Comparison of ENCODE assay signal across 11 cellular contexts in the genomic region with DNA sequence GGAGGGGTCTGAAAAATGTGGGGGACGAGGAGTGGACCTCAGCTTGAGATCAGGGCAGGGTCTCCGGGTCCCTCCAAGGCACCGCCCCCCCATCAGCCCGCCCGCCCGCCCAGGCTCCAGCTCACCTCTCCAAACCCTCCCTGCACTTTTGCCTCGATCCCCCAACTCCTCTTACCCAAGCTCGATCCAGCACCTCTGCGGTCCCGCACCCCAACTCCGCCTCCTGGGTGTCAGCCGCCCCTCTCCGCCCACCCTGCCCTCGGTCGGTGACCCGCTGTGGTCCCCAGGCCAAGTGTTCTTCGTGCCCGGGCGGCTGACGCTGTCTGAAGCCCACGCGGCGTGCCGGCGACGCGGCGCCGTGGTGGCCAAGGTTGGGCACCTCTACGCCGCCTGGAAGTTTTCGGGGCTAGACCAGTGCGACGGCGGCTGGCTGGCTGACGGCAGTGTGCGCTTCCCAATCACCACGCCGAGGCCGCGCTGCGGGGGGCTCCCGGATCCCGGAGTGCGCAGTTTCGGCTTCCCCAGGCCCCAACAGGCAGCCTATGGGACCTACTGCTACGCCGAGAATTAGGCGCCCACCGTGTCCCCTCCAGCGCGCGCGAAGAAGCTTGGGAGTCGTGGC. TPM values are rescaled to one million over a fixed set of nuclear protein-coding genes. Genes with fewer than 3 reads are reported as not detected.
DNase-seq lines count a peak whose midpoint lies in the region; ATAC-seq and TF ChIP-seq lines count a peak whose summit lies in the region.
"Had no signal": no experiment of that assay in that cellular context is flagged by ENCODE, and none has a peak within 500 bp of the region (broad histone marks: within the 10 kb centered on the region; RNA-seq: fewer than 3 reads in every experiment).

No MANE protein-coding gene starts in this region.

- CTCF ChIA-PET in CD4-positive, alpha-beta T cell (lab: Charles Lee) = interaction anchor here (0.7 to 2.4 kb wide), 11 partner anchors 11 to 101 kb away, joined by 3 to 11 read pairs (median 5); a partner anchor contains a TSS

- no peaks in the 10 kb centered on the region for H3K9me3 Mint-ChIP-seq in CD4-positive, alpha-beta T cell

- H3K4me3 ChIP-seq in MM.1S (ENCODE audit: low read length) (peak overlapping the region; percentile 47), neuron (ENCODE audit: low read length) (peak overlapping the region; percentile 33), body of pancreas (no peak overlapping the region)

- H3K27me3 ChIP-seq in CD4-positive, alpha-beta T cell (ENCODE audit: control insufficient read depth, insufficient read depth, low read length) = peaks cover 55% of the 10 kb centered on the region
- H3K27me3 ChIP-seq in MM.1S (replicated peaks; ENCODE audit: insufficient read depth, low read length) = peaks cover 76% of the 10 kb centered on the region
- H3K27me3 ChIP-seq in neuron (ENCODE audit: insufficient read depth, low read length) = peaks cover 52% of the 10 kb centered on the region
- peaks cover 0 to 23% of the 10 kb centered on the region in 2 donors for H3K27me3 ChIP-seq in body of pancreas

- no peak for DNase-seq in CD4-positive, alpha-beta T cell
- DNase-seq in MM.1S = no peak
- DNase-seq in DMS114 treated with DMSO at 0.1 percent for 48 hours (lab: John Stamatoyannopoulos, UW; ENCODE audit: unreplicated experiment) = no peak
- DNase-seq in activated CD4-positive, CD25-positive, alpha-beta regulatory T cell treated with anti-CD3 and anti-CD28 coated beads, Interleukin-2, amount 50 U/mL, for 72 hours = no peak
- DNase-seq in body of pancreas = no peak

- H3K4me1 ChIP-seq in MM.1S (ENCODE audit: low read length) (peaks cover 14% of the 10 kb centered on the region), neuron (ENCODE audit: insufficient read depth, low read length) (peaks cover 9% of the 10 kb centered on the region), body of pancreas (peaks cover 28% of the 10 kb centered on the region)

- 0 to 1% methylated on average over 4 to 49 of the region's 55 CpGs for WGBS in body of pancreas, 2 donors

- POLR2A ChIA-PET in CD4-positive, alpha-beta T cell (lab: Charles Lee) = interaction anchor here (0.7 to 1.4 kb wide), 8 partner anchors 32 to 168 kb away, joined by 3 to 5 read pairs (median 4); a partner anchor contains a TSS

- no peak overlapping the region for H3K9ac ChIP-seq in MM.1S (ENCODE audit: low read length)

- H2AFZ ChIP-seq in MM.1S (ENCODE audit: low read length) = no peak overlapping the region
- H2AFZ ChIP-seq in neuron (ENCODE audit: low read depth, low read length) = peak overlapping the region; percentile 37

- no peaks in the 10 kb centered on the region for H3K9me2 ChIP-seq in MM.1S (replicated peaks; ENCODE audit: insufficient read depth, low read length)

- peaks cover 74% of the 10 kb centered on the region for H3K27me3 Mint-ChIP-seq in CD4-positive, alpha-beta T cell

- H3K4me1 Mint-ChIP-seq in CD4-positive, alpha-beta T cell (ENCODE audit: low read depth) = peaks cover 6% of the 10 kb centered on the region

- no peak for ATAC-seq in CD4-positive, alpha-beta T cell (ENCODE audit: poor library complexity)
- ATAC-seq in esophagus mucosa (peak; percentile 11), GM18907 (IDR thresholded peaks at IDR 0.05; ENCODE audit: unreplicated experiment) (no peak), body of pancreas (no peak)

- H3K36me3 ChIP-seq in MM.1S (replicated peaks; ENCODE audit: insufficient read depth, low read length) (no peaks in the 10 kb centered on the region), neuron (ENCODE audit: insufficient read depth, low read length) (no peaks in the 10 kb centered on the region), body of pancreas (replicated peaks in 1 of 2; ENCODE audit: insufficient read depth in 1 of 2, low read depth in 2 of 2) (no peaks in the 10 kb centered on the region)

- peaks cover 5% of the 10 kb centered on the region; the same call in 1 of the 2 replicates for H3F3A ChIP-seq in MM.1S (ENCODE audit: insufficient read depth, low read length)

- H3K27ac ChIP-seq in CD4-positive, alpha-beta T cell (ENCODE audit: low read depth, low read length) = no peak overlapping the region
- H3K27ac ChIP-seq in MM.1S (ENCODE audit: low read length) (no peak overlapping the region), body of pancreas (no peak overlapping the region)

- TF ChIP-seq CTCF in CD4-positive, alpha-beta T cell (IDR thresholded peaks at IDR 0.05) = no peak
- TF ChIP-seq CTCF in MM.1S (IDR thresholded peaks at IDR 0.05; ENCODE audit: low read length) = no peak
- no peak for TF ChIP-seq CTCF in body of pancreas (IDR thresholded peaks at IDR 0.05)

- intact Hi-C loops in CD4-positive, alpha-beta T cell (cut with DNase I, micrococcal nuclease) = loop anchor here (2.0 to 5.0 kb wide), 2 partner anchors 52 to 100 kb away; a partner anchor contains a TSS
- intact Hi-C loops in body of pancreas (cut with DNase I) = loop anchor here (5.0 kb wide), 1 partner anchor 32 kb away; no protein-coding TSS in a partner anchor

- peak overlapping the region; percentile 60; the same call in 1 of the 2 replicates for H3K4me2 ChIP-seq in MM.1S (ENCODE audit: low read depth, low read length)

- no peaks in the 10 kb centered on the region for H3K36me3 Mint-ChIP-seq in CD4-positive, alpha-beta T cell (ENCODE audit: low read depth)

- no peaks in the 10 kb centered on the region for H3K79me2 ChIP-seq in MM.1S (ENCODE audit: low read length)

- no peak for TF ChIP-seq POLR2A in body of pancreas (IDR thresholded peaks at IDR 0.05)

- peak overlapping the region; percentile 58 for H3K4me3 Mint-ChIP-seq in CD4-positive, alpha-beta T cell

- no peak overlapping the region for H3K27ac Mint-ChIP-seq in CD4-positive, alpha-beta T cell
- H3K27ac Mint-ChIP-seq: nephron had no signal

- H4K20me1 ChIP-seq in MM.1S (ENCODE audit: insufficient read depth, low read length) = 0 out of 2 replicates have a peak, but pooled peaks cover 2% of the 10 kb centered on the region

- no peaks in the 10 kb centered on the region for H3K9me3 ChIP-seq in CD4-positive, alpha-beta T cell (ENCODE audit: control insufficient read depth, low read length)
- H3K9me3 ChIP-seq in MM.1S (replicated peaks; ENCODE audit: insufficient read depth, low read length) = no peaks in the 10 kb centered on the region
- H3K9me3 ChIP-seq in neuron (ENCODE audit: low read length) = no peaks in the 10 kb centered on the region
- H3K9me3 ChIP-seq in body of pancreas = no peaks in the 10 kb centered on the region

RNA-seq across cellular contexts. Expression of a gene that starts 5.7 kb away (rescaled TPM):
- under 1 TPM; 0.44 to 0.56 TPM for total RNA-seq in CD4-positive, alpha-beta T cell
- total RNA-seq in esophagus mucosa (not detected), body of pancreas (not detected)

RNA-seq across cellular contexts. Expression of a gene that starts 17.0 kb away (rescaled TPM):
- not detected for total RNA-seq in CD4-positive, alpha-beta T cell
- total RNA-seq in esophagus mucosa = not detected
- under 1 TPM in 1 of 2 donors, not detected in 1; 0.26 TPM for total RNA-seq in body of pancreas
- total RNA-seq: OCI-LY7 had no signal

RNA-seq across cellular contexts. Expression of a gene that starts 23.6 kb away (rescaled TPM):
- 10 to 100 TPM; 35.3 to 36.3 TPM for total RNA-seq in CD4-positive, alpha-beta T cell
- 20.3 TPM for total RNA-seq in esophagus mucosa
- total RNA-seq in body of pancreas = 1 to 10 TPM; 8.9 to 9.6 TPM

RNA-seq across cellular contexts. Expression of a gene that starts 33.3 kb away (rescaled TPM):
- total RNA-seq in CD4-positive, alpha-beta T cell = 10 to 100 TPM; 23.3 to 27.8 TPM
- total RNA-seq in esophagus mucosa (80.4 TPM), body of pancreas (10 to 100 TPM; 46.1 to 62.8 TPM)

RNA-seq across cellular contexts. Expression of a gene that starts 45.4 kb away (rescaled TPM):
- total RNA-seq in CD4-positive, alpha-beta T cell = 1 to 10 TPM; 5.7 to 8.1 TPM
- total RNA-seq in esophagus mucosa (not detected), body of pancreas (not detected)
- total RNA-seq: ureter had no signal

Comparison
In these comparisons a context has a peak if more than half of its experiments do, and no peak if none do; other contexts are left out.
1. H3K4me3 ChIP-seq: peak in MM.1S (single experiment) and neuron (single experiment); none in body of pancreas (0 of 2).